ENCODE assay signal across 28 cellular contexts in the genomic region with DNA sequence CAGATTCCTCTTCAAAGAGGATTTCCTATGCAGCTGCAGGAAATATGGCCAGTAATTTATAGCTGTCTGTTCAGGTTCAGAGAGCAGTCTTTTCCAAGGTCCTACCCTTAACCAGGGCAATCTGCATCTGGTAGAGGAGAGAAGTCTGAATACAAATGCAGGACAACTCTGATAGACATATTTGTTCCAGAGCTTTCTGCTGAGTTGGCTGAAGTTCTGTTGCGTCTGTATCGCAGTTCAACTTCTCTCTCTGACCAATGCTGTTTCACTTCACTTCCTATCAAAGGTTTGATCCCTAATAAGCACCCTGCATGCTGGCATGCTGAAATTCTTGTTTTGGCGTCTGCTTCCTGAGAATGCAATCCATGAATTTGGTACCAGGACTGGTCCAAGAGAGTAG.
"Had no signal": no experiment of that assay in that cellular context is flagged by ENCODE, and none has a peak within 500 bp of the region (broad histone marks: within the 10 kb centered on the region; RNA-seq: fewer than 3 reads in every experiment).

No MANE protein-coding gene starts in this region.

- ATAC-seq: left cardiac atrium; left lung; lower lobe of right lung; natural killer cell; psoas muscle; sciatic nerve; stimulated activated naive B cell treated with anti-CD40 and anti-IgM and Interleukin-4, amounts not matched to agents 10 μg/mL and 1 μg/mL and 100 μg/mL, for 72 hours; stimulated activated naive CD8-positive, alpha-beta T cell treated with anti-CD3 and anti-CD28 coated beads, Interleukin-15, Interleukin-2, amounts not matched to agents 100 U/mL and 50 U/mL, for 24 hours had no signal

- H3K27me3 ChIP-seq: left lung, neural progenitor cell, neutrophil, stomach, testis, thyroid gland, transverse colon, upper lobe of left lung had no signal

- H3K36me3 ChIP-seq: left lung, lower lobe of right lung, neural progenitor cell, neutrophil, stomach, thyroid gland, transverse colon, upper lobe of left lung had no signal

- H3K9me3 ChIP-seq: left lung, lower lobe of right lung, neutrophil, psoas muscle, stomach, testis, thyroid gland, transverse colon, upper lobe of left lung had no signal

- DNase-seq: hippocampal formation; kidney glomerular epithelial cell; left cardiac atrium; left lung; lower lobe of right lung; mesendoderm; naive B cell; natural killer cell; nephron progenitor cell; occipital lobe; psoas muscle; stimulated activated CD4-positive, alpha-beta T cell treated with anti-CD3 and anti-CD28 coated beads, Interleukin-12 subunit alpha, Interleukin-12 subunit beta, amount 100 ng/mL, for 4 hours; stimulated activated CD4-positive, alpha-beta T cell treated with anti-CD3 and anti-CD28 coated beads, Interleukin-15, amount 100 ng/mL, for 24 hours; stimulated activated CD4-positive, alpha-beta T cell treated with anti-CD3 and anti-CD28 coated beads, Interleukin-2, amount 100 ng/mL, for 24 hours; stimulated activated CD4-positive, alpha-beta T cell treated with anti-CD3 and anti-CD28 coated beads, Interleukin-4, amount 100 ng/mL, for 1 hour; stimulated activated naive B cell treated with anti-CD40 and anti-IgM and Interleukin-4, amounts not matched to agents 10 μg/mL and 1 μg/mL and 100 μg/mL, for 72 hours; stimulated activated naive CD8-positive, alpha-beta T cell treated with anti-CD3 and anti-CD28 coated beads, Interleukin-15, Interleukin-2, amounts not matched to agents 100 U/mL and 50 U/mL, for 24 hours; stomach; testis; thyroid gland; transverse colon; upper lobe of left lung had no signal

- H3K4me2 ChIP-seq: neural progenitor cell had no signal

- H3K9ac ChIP-seq: neural progenitor cell, parathyroid adenoma had no signal

- H2AFZ ChIP-seq: neural progenitor cell, parathyroid adenoma had no signal

- H3K79me2 ChIP-seq: parathyroid adenoma had no signal

- FAIRE-seq: keratinocyte had no signal

- H3K4me3 ChIP-seq: left lung, lower lobe of right lung, neural progenitor cell, psoas muscle, skin epidermis, stomach, testis, thyroid gland, transverse colon, upper lobe of left lung had no signal

- H3K4me1 ChIP-seq: left lung, lower lobe of right lung, neural progenitor cell, parathyroid adenoma, psoas muscle, stomach, testis, thyroid gland, transverse colon, upper lobe of left lung had no signal

- H3K27ac ChIP-seq: left lung, lower lobe of right lung, neural progenitor cell, neutrophil, parathyroid adenoma, psoas muscle, skin epidermis, stomach, testis, thyroid gland, transverse colon, upper lobe of left lung had no signal
